ENCODE assay signal across 11 cellular contexts in genomic region chr6:150269130-150269856, GRCh38.
"Had no signal": no experiment of that assay in that cellular context is flagged by ENCODE, and none has a peak within 500 bp of the region (broad histone marks: within the 10 kb centered on the region; RNA-seq: fewer than 3 reads in every experiment).

No MANE protein-coding gene starts in this region.

- H3K9me3 ChIP-seq: vagina had no signal

- H3K27me3 ChIP-seq: vagina had no signal

- H3K79me2 ChIP-seq: parathyroid adenoma had no signal

- H3K4me3 Mint-ChIP-seq: stimulated activated naive CD8-positive, alpha-beta T cell treated with anti-CD3 and anti-CD28 coated beads, Interleukin-15, amount 100 ng/mL, for 72 hours; T-helper 2 cell treated with Interferon-gamma antibody and Interleukin-4, amounts not matched to agents 5 μg/mL and 100 μg/mL, for 36 hours had no signal

- H3K9ac ChIP-seq: parathyroid adenoma had no signal

- H3K27ac Mint-ChIP-seq: T-helper 2 cell treated with Interferon-gamma antibody and Interleukin-4, amounts not matched to agents 5 μg/mL and 100 μg/mL, for 36 hours had no signal

- H3K27me3 Mint-ChIP-seq: stimulated activated naive CD8-positive, alpha-beta T cell treated with anti-CD3 and anti-CD28 coated beads, Interleukin-15, amount 100 ng/mL, for 72 hours had no signal

- H3K27ac ChIP-seq: parathyroid adenoma, vagina had no signal

- H3K9me3 Mint-ChIP-seq: stimulated activated naive CD8-positive, alpha-beta T cell treated with anti-CD3 and anti-CD28 coated beads, Interleukin-15, amount 100 ng/mL, for 72 hours; T-helper 2 cell treated with Interferon-gamma antibody and Interleukin-4, amounts not matched to agents 5 μg/mL and 100 μg/mL, for 36 hours had no signal

- H3K4me1 ChIP-seq: parathyroid adenoma had no signal

- DNase-seq: activated CD4-positive, alpha-beta T cell treated with anti-CD3 and anti-CD28 coated beads, Interleukin-2, amount 50 U/mL, for 48 hours; activated CD4-positive, CD25-positive, alpha-beta regulatory T cell treated with anti-CD3 and anti-CD28 coated beads, Interleukin-2, amount 50 U/mL, for 72 hours; activated naive CD4-positive, alpha-beta T cell treated with Interleukin-2 at 50 U/mL for 16 hours; central memory CD4-positive, alpha-beta T cell; effector memory CD4-positive, alpha-beta T cell; hippocampal formation; retina; stimulated activated naive CD8-positive, alpha-beta T cell treated with anti-CD3 and anti-CD28 coated beads, Interleukin-15, amount 100 ng/mL, for 72 hours had no signal

- H3K4me3 ChIP-seq: vagina had no signal

- H3K36me3 ChIP-seq: vagina had no signal

- ATAC-seq: stimulated activated naive CD8-positive, alpha-beta T cell treated with anti-CD3 and anti-CD28 coated beads, Interleukin-15, amount 100 ng/mL, for 72 hours had no signal

- H3K4me1 Mint-ChIP-seq: stimulated activated naive CD8-positive, alpha-beta T cell treated with anti-CD3 and anti-CD28 coated beads, Interleukin-15, amount 100 ng/mL, for 72 hours had no signal

- H2AFZ ChIP-seq: parathyroid adenoma had no signal
